Comparison of ENCODE assay signal across 8 cellular contexts in genomic region chr16:69150146-69150865, GRCh38. TPM values are rescaled to one million over a fixed set of nuclear protein-coding genes. Genes with fewer than 3 reads are reported as not detected.
DNase-seq lines count a peak whose midpoint lies in the region; ATAC-seq, FAIRE-seq and TF ChIP-seq lines count a peak whose summit lies in the region.

No MANE protein-coding gene starts in this region.

- no peak overlapping the region for H3K4me2 ChIP-seq in HepG2 (ENCODE audit: low read depth, low read length)

- H3K9me3 ChIP-seq in HepG2 (ENCODE audit: low read length), result no peaks in the 10 kb centered on the region

- no peaks in the 10 kb centered on the region for H3K4me1 ChIP-seq in HepG2 (ENCODE audit: insufficient read depth, low read length)

- peak; percentile 32 for DNase-seq in GF-D8 (lab: John Stamatoyannopoulos, UW)
- peak; percentile 54 for DNase-seq in NCI-H1436 (lab: John Stamatoyannopoulos, UW)
- peak; percentile 5 for DNase-seq in T-helper 22 cell (ENCODE audit: low read depth)
- DNase-seq in coronary artery (ENCODE audit: low spot score), result no peak
- peak; percentile 68 for DNase-seq in HepG2 (ENCODE audit: low spot score)
- peak; percentile 43 for DNase-seq in stimulated activated naive CD8-positive, alpha-beta T cell treated with anti-CD3 and anti-CD28 coated beads, Interleukin-15, Interleukin-2, amounts not matched to agents 100 U/mL and 50 U/mL, for 24 hours

- H3K27me3 ChIP-seq in HepG2 (ENCODE audit: control insufficient read depth in 1 of 2, insufficient read depth in 2 of 2, low read length in 2 of 2), result no peaks in the 10 kb centered on the region

- CTCF ChIA-PET in HepG2 (lab: Yijun Ruan, JAX; ENCODE audit: low intra/inter-chr PET ratio, low total read pairs), result interaction anchor here (2.3 kb wide), 1 partner anchor 136 kb away, joined by 44 read pairs; no protein-coding TSS in a partner anchor

- peak; percentile 91 for ATAC-seq in HepG2
- peak; percentile 88 for ATAC-seq in stimulated activated naive CD8-positive, alpha-beta T cell treated with anti-CD3 and anti-CD28 coated beads, Interleukin-15, Interleukin-2, amounts not matched to agents 100 U/mL and 50 U/mL, for 24 hours
- ATAC-seq in HG03460 (IDR thresholded peaks at IDR 0.05; ENCODE audit: unreplicated experiment), result no peak

- TF ChIP-seq EP300 in HepG2 (IDR thresholded peaks at IDR 0.05; ENCODE audit: low read depth in 2 of 2, low read length in 2 of 2) (no peak), HepG2 (CRISPR knock-in tag; IDR thresholded peaks at IDR 0.05; ENCODE audit: borderline replicate concordance) (no peak)

- no TSS peak for BruUV-seq in HepG2 (replicated peaks; lab: Mats Ljungman, UMichigan)

- POLR2A ChIA-PET in HepG2 (lab: Yijun Ruan, JAX), result interaction anchor here (0.6 to 1.7 kb wide), 6 partner anchors 11 to 134 kb away, joined by 3 to 6 read pairs (median 3); partner anchors contain the start of gene SNTB2

- H4K20me1 ChIP-seq in HepG2 (ENCODE audit: insufficient read depth, low read length), result no peaks in the 10 kb centered on the region; the same call in 1 of the 2 replicates

- H3K79me2 ChIP-seq in HepG2 (ENCODE audit: insufficient read depth, low read length), result peaks cover 2% of the 10 kb centered on the region

- 73% methylated on average over 16 of the region's 16 CpGs for WGBS in HepG2 (ENCODE audit: low lambda C conversion rate)

- intact Hi-C loops in HepG2 (cut with micrococcal nuclease; ENCODE audit: unreplicated experiment), result loop anchor here (1.0 to 5.0 kb wide), 3 partner anchors 37 to 189 kb away; partner anchors contain the start of genes COG8, NIP7 and SNTB2

- in situ Hi-C loops in HepG2 (cut with HindIII; ENCODE audit: extremely low pct_ligation_motif_present, low pct_unique_long_range_greater_than_20kb), result loop anchor here (5.0 kb wide), 1 partner anchor 137 kb away; no protein-coding TSS in a partner anchor

- FAIRE-seq in HepG2 (lab: Jason Lieb, UNC), result peak; percentile 89

- TF ChIP-seq CTCF in 22Rv1 (IDR thresholded peaks at IDR 0.05) (peak; percentile 89), coronary artery (IDR thresholded peaks at IDR 0.05) (peak; percentile 35), HepG2 (CRISPR knock-in tag; IDR thresholded peaks at IDR 0.05) (peak; percentile 84)

- H2AFZ ChIP-seq in HepG2 (ENCODE audit: low read length), result no peak overlapping the region

- no peak overlapping the region for H3K9ac ChIP-seq in HepG2 (ENCODE audit: insufficient read depth, low read depth, low read length)

- peak; percentile 72; the same call in 1 of the 2 replicates for TF ChIP-seq RAD21 in HepG2 (CRISPR knock-in tag; IDR thresholded peaks at IDR 0.05)

- H3K36me3 ChIP-seq in HepG2 (replicated peaks in 1 of 2; ENCODE audit: control insufficient read depth in 1 of 2, insufficient read depth in 2 of 2, low read length in 2 of 2), result peaks cover 23 to 75% of the 10 kb centered on the region in 2 experiments

- no peak for TF ChIP-seq POLR2A in HepG2 (IDR thresholded peaks at IDR 0.05; ENCODE audit: insufficient read depth in 1 of 2, low read depth in 2 of 2, low read length in 2 of 2)

- no peak overlapping the region for H3K27ac ChIP-seq in 22Rv1
- no peak overlapping the region for H3K27ac ChIP-seq in coronary artery
- no peak overlapping the region for H3K27ac ChIP-seq in HepG2 (ENCODE audit: extremely low read length, insufficient read depth, low read length)

- H3K4me3 ChIP-seq in coronary artery (no peak overlapping the region), HepG2 (replicated peaks in 1 of 3; ENCODE audit: insufficient read depth in 1 of 3, low read depth in 2 of 3, low read length in 3 of 3) (no peak overlapping the region)

RNA-seq across cellular contexts. Expression of gene UTP4, which starts 17.9 kb away (rescaled TPM):
- total RNA-seq in HepG2 (2016; rRNA removed; fragmentation: Illumina TruSeq; extraction: Trizol), result 30.0 and 57.1 TPM in 2 replicates
- total RNA-seq in HepG2 (2016; cell fraction: cytosol; rRNA removed; fragmentation: Illumina TruSeq; extraction: Trizol; ENCODE audit: low read depth), result 37.9 and 40.6 TPM in 2 replicates
- total RNA-seq in HepG2 (2016; cell fraction: insoluble cytoplasmic fraction; rRNA removed; fragmentation: Illumina TruSeq; extraction: Trizol), result 26.3 and 63.5 TPM in 2 replicates
- total RNA-seq in HepG2 (2016; cell fraction: membrane; rRNA removed; fragmentation: Illumina TruSeq; extraction: Trizol), result 33.1 and 34.6 TPM in 2 replicates
- 37.9 and 38.1 TPM in 2 replicates for total RNA-seq in HepG2 (2016; cell fraction: nucleus; rRNA removed; fragmentation: Illumina TruSeq; extraction: Trizol)
- polyA plus RNA-seq in HepG2 (2011; rRNA removed), result 85.8 and 91.2 TPM in 2 replicates
- 70.4 and 88.9 TPM in 2 replicates for polyA plus RNA-seq in HepG2 (2011; cell fraction: cytosol; rRNA removed)
- 58.2 and 63.9 TPM in 2 replicates for polyA plus RNA-seq in HepG2 (2011; cell fraction: nucleus; rRNA removed)
- 65.9 and 68.1 TPM in 2 replicates for polyA plus RNA-seq in HepG2 (2012)
- polyA plus RNA-seq in HepG2 (2016; cell fraction: cytosol; fragmentation: Illumina TruSeq; extraction: Trizol; ENCODE audit: low read depth), result 21.9 and 27.0 TPM in 2 replicates
- 119 and 121 TPM in 2 replicates for polyA plus RNA-seq in HepG2 (2016; cell fraction: insoluble cytoplasmic fraction; fragmentation: Illumina TruSeq; extraction: Trizol; ENCODE audit: low read depth)
- polyA plus RNA-seq in HepG2 (2016; cell fraction: membrane; fragmentation: Illumina TruSeq; extraction: Trizol; ENCODE audit: low read depth), result 30.9 and 36.3 TPM in 2 replicates
- polyA plus RNA-seq in HepG2 (2016; cell fraction: nucleus; fragmentation: Illumina TruSeq; extraction: Trizol; ENCODE audit: insufficient read depth, low read depth), result 71.6 and 78.5 TPM in 2 replicates
- 126 and 208 TPM in 2 replicates for polyA minus RNA-seq in HepG2 (2011; rRNA and poly(A)+ RNA removed; ENCODE audit: low replicate concordance)
- polyA minus RNA-seq in HepG2 (2011; cell fraction: cytosol; rRNA and poly(A)+ RNA removed), result 51.0 and 51.2 TPM in 2 replicates
- polyA minus RNA-seq in HepG2 (2011; cell fraction: nucleus; rRNA and poly(A)+ RNA removed), result 59.6 and 65.4 TPM in 2 replicates

RNA-seq across cellular contexts. Expression of gene CHTF8, which starts 17.9 kb away (rescaled TPM):
- total RNA-seq in HepG2 (2016; rRNA removed; fragmentation: Illumina TruSeq; extraction: Trizol), result 37.2 and 64.1 TPM in 2 replicates
- 15.9 and 16.0 TPM in 2 replicates for total RNA-seq in HepG2 (2016; cell fraction: cytosol; rRNA removed; fragmentation: Illumina TruSeq; extraction: Trizol; ENCODE audit: low read depth)
- total RNA-seq in HepG2 (2016; cell fraction: insoluble cytoplasmic fraction; rRNA removed; fragmentation: Illumina TruSeq; extraction: Trizol), result 45.2 and 61.3 TPM in 2 replicates
- 36.4 and 42.2 TPM in 2 replicates for total RNA-seq in HepG2 (2016; cell fraction: membrane; rRNA removed; fragmentation: Illumina TruSeq; extraction: Trizol)
- total RNA-seq in HepG2 (2016; cell fraction: nucleus; rRNA removed; fragmentation: Illumina TruSeq; extraction: Trizol), result 25.4 and 28.1 TPM in 2 replicates
- polyA plus RNA-seq in HepG2 (2011; rRNA removed), result 67.5 and 74.3 TPM in 2 replicates
- 71.6 and 77.6 TPM in 2 replicates for polyA plus RNA-seq in HepG2 (2011; cell fraction: cytosol; rRNA removed)
- polyA plus RNA-seq in HepG2 (2011; cell fraction: nucleus; rRNA removed), result 34.1 and 36.4 TPM in 2 replicates
- 47.0 and 51.3 TPM in 2 replicates for polyA plus RNA-seq in HepG2 (2012)
- polyA plus RNA-seq in HepG2 (2016; cell fraction: cytosol; fragmentation: Illumina TruSeq; extraction: Trizol; ENCODE audit: low read depth), result 18.3 and 28.8 TPM in 2 replicates
- 123 and 124 TPM in 2 replicates for polyA plus RNA-seq in HepG2 (2016; cell fraction: insoluble cytoplasmic fraction; fragmentation: Illumina TruSeq; extraction: Trizol; ENCODE audit: low read depth)
- polyA plus RNA-seq in HepG2 (2016; cell fraction: membrane; fragmentation: Illumina TruSeq; extraction: Trizol; ENCODE audit: low read depth), result 44.9 and 57.1 TPM in 2 replicates
- polyA plus RNA-seq in HepG2 (2016; cell fraction: nucleus; fragmentation: Illumina TruSeq; extraction: Trizol; ENCODE audit: insufficient read depth, low read depth), result 55.2 and 67.8 TPM in 2 replicates
- 127 and 272 TPM in 2 replicates for polyA minus RNA-seq in HepG2 (2011; rRNA and poly(A)+ RNA removed; ENCODE audit: low replicate concordance)
- 48.2 and 50.4 TPM in 2 replicates for polyA minus RNA-seq in HepG2 (2011; cell fraction: cytosol; rRNA and poly(A)+ RNA removed)
- polyA minus RNA-seq in HepG2 (2011; cell fraction: nucleus; rRNA and poly(A)+ RNA removed), result 17.3 and 20.1 TPM in 2 replicates

RNA-seq across cellular contexts. Expression of gene SNTB2, which starts 36.7 kb away (rescaled TPM):
- 19.2 and 22.9 TPM in 2 replicates for total RNA-seq in HepG2 (2016; rRNA removed; fragmentation: Illumina TruSeq; extraction: Trizol)
- total RNA-seq in HepG2 (2016; cell fraction: cytosol; rRNA removed; fragmentation: Illumina TruSeq; extraction: Trizol; ENCODE audit: low read depth), result 16.6 and 21.3 TPM in 2 replicates
- total RNA-seq in HepG2 (2016; cell fraction: insoluble cytoplasmic fraction; rRNA removed; fragmentation: Illumina TruSeq; extraction: Trizol), result 18.5 and 22.3 TPM in 2 replicates
- 8.3 and 10.7 TPM in 2 replicates for total RNA-seq in HepG2 (2016; cell fraction: membrane; rRNA removed; fragmentation: Illumina TruSeq; extraction: Trizol)
- total RNA-seq in HepG2 (2016; cell fraction: nucleus; rRNA removed; fragmentation: Illumina TruSeq; extraction: Trizol), result 14.9 and 15.5 TPM in 2 replicates
- polyA plus RNA-seq in HepG2 (2011; rRNA removed), result 11.5 and 12.5 TPM in 2 replicates
- polyA plus RNA-seq in HepG2 (2011; cell fraction: cytosol; rRNA removed), result 6.3 and 6.6 TPM in 2 replicates
- polyA plus RNA-seq in HepG2 (2011; cell fraction: nucleus; rRNA removed), result 13.3 and 14.0 TPM in 2 replicates
- 4.2 and 4.3 TPM in 2 replicates for polyA plus RNA-seq in HepG2 (2012)
- polyA plus RNA-seq in HepG2 (2016; cell fraction: cytosol; fragmentation: Illumina TruSeq; extraction: Trizol; ENCODE audit: low read depth), result 0.48 and 0.66 TPM in 2 replicates
- 12.2 and 12.7 TPM in 2 replicates for polyA plus RNA-seq in HepG2 (2016; cell fraction: insoluble cytoplasmic fraction; fragmentation: Illumina TruSeq; extraction: Trizol; ENCODE audit: low read depth)
- 1.6 and 2.4 TPM in 2 replicates for polyA plus RNA-seq in HepG2 (2016; cell fraction: membrane; fragmentation: Illumina TruSeq; extraction: Trizol; ENCODE audit: low read depth)
- 13.2 and 17.9 TPM in 2 replicates for polyA plus RNA-seq in HepG2 (2016; cell fraction: nucleus; fragmentation: Illumina TruSeq; extraction: Trizol; ENCODE audit: insufficient read depth, low read depth)
- polyA minus RNA-seq in HepG2 (2011; rRNA and poly(A)+ RNA removed; ENCODE audit: low replicate concordance), result 48.4 and 58.6 TPM in 2 replicates
- polyA minus RNA-seq in HepG2 (2011; cell fraction: cytosol; rRNA and poly(A)+ RNA removed), result 22.5 and 31.2 TPM in 2 replicates
- polyA minus RNA-seq in HepG2 (2011; cell fraction: nucleus; rRNA and poly(A)+ RNA removed), result 22.8 and 29.5 TPM in 2 replicates

RNA-seq across cellular contexts. Expression of gene HAS3, which starts 44.9 kb away (rescaled TPM):
- total RNA-seq in HepG2 (2016; rRNA removed; fragmentation: Illumina TruSeq; extraction: Trizol), result 0.04 TPM in 1 of 2 replicates, not detected in the other
- total RNA-seq in HepG2 (2016; cell fraction: cytosol; rRNA removed; fragmentation: Illumina TruSeq; extraction: Trizol; ENCODE audit: low read depth), result 0.09 TPM in 1 of 2 replicates, not detected in the other
- total RNA-seq in HepG2 (2016; cell fraction: insoluble cytoplasmic fraction; rRNA removed; fragmentation: Illumina TruSeq; extraction: Trizol), result 0.13 and 0.36 TPM in 2 replicates
- total RNA-seq in HepG2 (2016; cell fraction: membrane; rRNA removed; fragmentation: Illumina TruSeq; extraction: Trizol), result 0.14 and 0.19 TPM in 2 replicates
- total RNA-seq in HepG2 (2016; cell fraction: nucleus; rRNA removed; fragmentation: Illumina TruSeq; extraction: Trizol), result 0.19 and 0.22 TPM in 2 replicates
- 0.30 and 0.64 TPM in 2 replicates for polyA plus RNA-seq in HepG2 (2011; rRNA removed)
- 0.28 and 0.32 TPM in 2 replicates for polyA plus RNA-seq in HepG2 (2011; cell fraction: cytosol; rRNA removed)
- polyA plus RNA-seq in HepG2 (2011; cell fraction: nucleus; rRNA removed), result 1.3 and 1.4 TPM in 2 replicates
- polyA plus RNA-seq in HepG2 (2012), result 0.47 and 0.52 TPM in 2 replicates
- polyA plus RNA-seq in HepG2 (2016; cell fraction: cytosol; fragmentation: Illumina TruSeq; extraction: Trizol; ENCODE audit: low read depth), result 0.10 TPM in 1 of 2 replicates, not detected in the other
- polyA plus RNA-seq in HepG2 (2016; cell fraction: insoluble cytoplasmic fraction; fragmentation: Illumina TruSeq; extraction: Trizol; ENCODE audit: low read depth), result 0.09 and 0.12 TPM in 2 replicates
- polyA plus RNA-seq in HepG2 (2016; cell fraction: membrane; fragmentation: Illumina TruSeq; extraction: Trizol; ENCODE audit: low read depth), result 0.08 and 0.29 TPM in 2 replicates
- 0.79 and 0.96 TPM in 2 replicates for polyA plus RNA-seq in HepG2 (2016; cell fraction: nucleus; fragmentation: Illumina TruSeq; extraction: Trizol; ENCODE audit: insufficient read depth, low read depth)
- polyA minus RNA-seq in HepG2 (2011; rRNA and poly(A)+ RNA removed; ENCODE audit: low replicate concordance), result 1.4 and 2.2 TPM in 2 replicates
- polyA minus RNA-seq in HepG2 (2011; cell fraction: cytosol; rRNA and poly(A)+ RNA removed), result 0.30 TPM in 1 of 2 replicates, not detected in the other
- 0.99 and 1.4 TPM in 2 replicates for polyA minus RNA-seq in HepG2 (2011; cell fraction: nucleus; rRNA and poly(A)+ RNA removed)

Comparison
In these comparisons a context has a peak if more than half of its experiments do, and no peak if none do; other contexts are left out.
1. CTCF ChIP-seq: peak in every context shown above with its lines; median percentile 89 in 22Rv1; 84 in HepG2; 35 in coronary artery.